Comparison of ENCODE assay signal across 19 cellular contexts in genomic region chr16:72621651-72622050, GRCh38.
"Had no signal": no experiment of that assay in that cellular context is flagged by ENCODE, and none has a peak within 500 bp of the region (broad histone marks: within the 10 kb centered on the region; RNA-seq: fewer than 3 reads in every experiment).

No MANE protein-coding gene starts in this region.

- H3K36me3 ChIP-seq: left lung, neural progenitor cell, suprapubic skin had no signal

- H3K27me3 ChIP-seq: dorsolateral prefrontal cortex, foreskin keratinocyte, left lung, neural progenitor cell, suprapubic skin had no signal

- H3K27ac ChIP-seq: dorsolateral prefrontal cortex, epithelial cell of prostate, foreskin keratinocyte, left lung, neural progenitor cell, suprapubic skin had no signal

- H3K4me1 ChIP-seq: foreskin keratinocyte, left lung, suprapubic skin had no signal

- ATAC-seq: activated CD8-positive, alpha-beta memory T cell treated with anti-CD3 and anti-CD28 coated beads, Interleukin-2, amount 10 ng/mL, durations not matched to agents 7 days and 5 days; foreskin keratinocyte; left lung; stimulated activated naive CD8-positive, alpha-beta T cell treated with anti-CD3 and anti-CD28 coated beads, Interleukin-15, amount 100 ng/mL, for 72 hours had no signal

- H3K9me3 ChIP-seq: left lung, suprapubic skin had no signal

- DNase-seq: activated CD4-positive, alpha-beta memory T cell treated with anti-CD3 and anti-CD28 coated beads, Interleukin-2, amount 10 ng/mL, durations not matched to agents 7 days and 5 days; activated CD4-positive, alpha-beta T cell treated with anti-CD3 and anti-CD28 coated beads for 48 hours; activated CD4-positive, CD25-positive, alpha-beta regulatory T cell; activated CD8-positive, alpha-beta memory T cell treated with anti-CD3 and anti-CD28 coated beads, Interleukin-2, amount 10 ng/mL, durations not matched to agents 7 days and 5 days; amniotic stem cell; dorsolateral prefrontal cortex; foreskin keratinocyte; glutamatergic neuron; hypothalamus; left lung; midbrain; stimulated activated naive CD8-positive, alpha-beta T cell treated with anti-CD3 and anti-CD28 coated beads, Interleukin-15, amount 100 ng/mL, for 72 hours; T-helper 1 cell; T-helper 9 cell; trophoblast cell had no signal

- H3K4me3 ChIP-seq: dorsolateral prefrontal cortex, left lung, neural progenitor cell, suprapubic skin had no signal

- FAIRE-seq: keratinocyte had no signal
